ENCODE assay signal across 8 cellular contexts in genomic region chr2:201781583-201782051, GRCh38. TPM values are rescaled to one million over a fixed set of nuclear protein-coding genes. Genes with fewer than 3 reads are reported as not detected.
DNase-seq lines count a peak whose midpoint lies in the region; ATAC-seq and TF ChIP-seq lines count a peak whose summit lies in the region.

No MANE protein-coding gene starts in this region.

- intact Hi-C loops in uterus (cut with DNase I; ENCODE audit: low total_unique reads): no loop called here

- TF ChIP-seq CTCF in epithelial cell of esophagus (IDR thresholded peaks at IDR 0.05; ENCODE audit: insufficient read depth, low read depth, low read length, missing control alignments): no peak
- no peak for TF ChIP-seq CTCF in uterus (IDR thresholded peaks at IDR 0.05)

- peak; percentile 1 for ATAC-seq in HG02571 (IDR thresholded peaks at IDR 0.05; ENCODE audit: unreplicated experiment)
- no peak for ATAC-seq in naive thymus-derived CD8-positive, alpha-beta T cell

- H3K4me1 ChIP-seq in uterus: no peaks in the 10 kb centered on the region

- H3K27me3 ChIP-seq in uterus: no peaks in the 10 kb centered on the region

- H3K27ac Mint-ChIP-seq in T-helper 2 cell treated with Interferon-gamma antibody and Interleukin-4, amounts not matched to agents 5 μg/mL and 100 μg/mL, for 36 hours: peak overlapping the region; percentile 98
- peak overlapping the region; percentile 94 to 100 (median 99) for H3K27ac Mint-ChIP-seq in naive thymus-derived CD8-positive, alpha-beta T cell

- H3K9me3 Mint-ChIP-seq in T-helper 2 cell treated with Interferon-gamma antibody and Interleukin-4, amounts not matched to agents 5 μg/mL and 100 μg/mL, for 36 hours: no peaks in the 10 kb centered on the region
- no peaks in the 10 kb centered on the region for H3K9me3 Mint-ChIP-seq in naive thymus-derived CD8-positive, alpha-beta T cell

- peak; percentile 82 for DNase-seq in DMS53 (lab: John Stamatoyannopoulos, UW)
- DNase-seq in T-helper 2 cell treated with Interferon-gamma antibody and Interleukin-4, amounts not matched to agents 5 μg/mL and 100 μg/mL, for 36 hours (ENCODE audit: low spot score): no peak
- peak; percentile 16 for DNase-seq in epithelial cell of esophagus (ENCODE audit: low read depth)
- DNase-seq in naive thymus-derived CD8-positive, alpha-beta T cell: peak in 4 of 10 donors; percentile 2 to 36 (median 13)
- no peak for DNase-seq in uterus
- DNase-seq in NAMALWA (ENCODE audit: low spot score): no peak
- DNase-seq in SKM-1 (lab: John Stamatoyannopoulos, UW; ENCODE audit: unreplicated experiment): no peak

- H3K4me1 Mint-ChIP-seq in T-helper 2 cell treated with Interferon-gamma antibody and Interleukin-4, amounts not matched to agents 5 μg/mL and 100 μg/mL, for 36 hours (ENCODE audit: low read depth): peaks cover 11% of the 10 kb centered on the region
- H3K4me1 Mint-ChIP-seq in naive thymus-derived CD8-positive, alpha-beta T cell: peaks cover 11 to 29% (median 27%) of the 10 kb centered on the region in 4 donors

- peak overlapping the region; percentile 90 to 93 for H3K27ac ChIP-seq in uterus

- peak overlapping the region; percentile 97 for H3K4me3 ChIP-seq in epithelial cell of esophagus (ENCODE audit: low read length)
- peak overlapping the region; percentile 95 for H3K4me3 ChIP-seq in uterus

- H3K27me3 Mint-ChIP-seq in T-helper 2 cell treated with Interferon-gamma antibody and Interleukin-4, amounts not matched to agents 5 μg/mL and 100 μg/mL, for 36 hours (ENCODE audit: low read depth): peaks cover 10% of the 10 kb centered on the region
- H3K27me3 Mint-ChIP-seq in naive thymus-derived CD8-positive, alpha-beta T cell: peaks cover 0 to 6% (median 1%) of the 10 kb centered on the region in 5 donors

- H3K36me3 Mint-ChIP-seq in T-helper 2 cell treated with Interferon-gamma antibody and Interleukin-4, amounts not matched to agents 5 μg/mL and 100 μg/mL, for 36 hours (ENCODE audit: low read depth): no peaks in the 10 kb centered on the region
- no peaks in the 10 kb centered on the region for H3K36me3 Mint-ChIP-seq in naive thymus-derived CD8-positive, alpha-beta T cell

- H3K9me3 ChIP-seq in uterus: no peaks in the 10 kb centered on the region

- POLR2A ChIA-PET in naive thymus-derived CD8-positive, alpha-beta T cell (lab: Charles Lee): interaction anchor here (0.5 to 2.0 kb wide), 8 partner anchors 42 to 917 kb away, joined by 3 to 13 read pairs (median 5); partner anchors contain the start of genes CASP8, CLK1, STRADB and SUMO1

- TF ChIP-seq POLR2A in uterus (IDR thresholded peaks at IDR 0.05): no peak

- H3K4me3 Mint-ChIP-seq in T-helper 2 cell treated with Interferon-gamma antibody and Interleukin-4, amounts not matched to agents 5 μg/mL and 100 μg/mL, for 36 hours: peak overlapping the region; percentile 99
- H3K4me3 Mint-ChIP-seq in naive thymus-derived CD8-positive, alpha-beta T cell: peak overlapping the region; percentile 93 to 100 (median 97)

- no peaks in the 10 kb centered on the region for H3K36me3 ChIP-seq in uterus

RNA-seq across cellular contexts. Expression of gene ALS2, which starts 0.9 kb away (rescaled TPM):
- total RNA-seq in naive thymus-derived CD8-positive, alpha-beta T cell: 10 to 100 TPM; 14.2 to 15.8 TPM
- 1 to 10 TPM; 3.7 to 5.2 (median 4.0) TPM for polyA plus RNA-seq in naive thymus-derived CD8-positive, alpha-beta T cell
- total RNA-seq in uterus: 10 to 100 TPM in 3 of 4 donors, 1 to 10 TPM in 1; 8.2 to 27.2 (median 23.5) TPM

RNA-seq across cellular contexts. Expression of gene CDK15, which starts 24.7 kb away (rescaled TPM):
- not detected for total RNA-seq in naive thymus-derived CD8-positive, alpha-beta T cell
- polyA plus RNA-seq in naive thymus-derived CD8-positive, alpha-beta T cell: not detected
- total RNA-seq in uterus: 1 to 10 TPM in 1 of 4 donors, under 1 TPM in 2, not detected in 1; 0.55 to 6.9 (median 0.88) TPM

Comparison
In these comparisons a context has a peak if more than half of its experiments do, and no peak if none do; other contexts are left out.
1. DNase-seq: peak in DMS53 (single experiment) and epithelial cell of esophagus (single experiment); none in T-helper 2 cell treated with Interferon-gamma antibody and Interleukin-4, amounts not matched to agents 5 μg/mL and 100 μg/mL, for 36 hours (single experiment), uterus (0 of 2), NAMALWA (single experiment) and SKM-1 (single experiment).